In genomic region chr3:125398952-125399351, GRCh38 we compare ENCODE assay signal across 20 cellular contexts. TPM values are rescaled to one million over a fixed set of nuclear protein-coding genes. Genes with fewer than 3 reads are reported as not detected.
A peak's percentile ranks its signal among the peaks of the same experiment; 100 is the strongest.
DNase-seq lines count a peak whose midpoint lies in the region; ATAC-seq, FAIRE-seq and TF ChIP-seq lines count a peak whose summit lies in the region.
"Had no signal": no experiment of that assay in that cellular context is flagged by ENCODE, and none has a peak within 500 bp of the region (broad histone marks: within the 10 kb centered on the region; RNA-seq: fewer than 3 reads in every experiment).

No MANE protein-coding gene starts in this region.

- no peak overlapping the region for H3K27ac ChIP-seq in left ventricle myocardium inferior (replicated peaks)
- H3K27ac ChIP-seq: gastrocnemius medialis, right atrium auricular region, SJSA1 had no signal

- no peak overlapping the region for H3K4me3 ChIP-seq in epithelial cell of proximal tubule (ENCODE audit: low read depth, low read length)
- no peak overlapping the region for H3K4me3 ChIP-seq in left ventricle myocardium inferior
- H3K4me3 ChIP-seq: gastrocnemius medialis, right atrium auricular region, SJSA1 had no signal

- peaks cover 10% of the 10 kb centered on the region for H3K4me1 Mint-ChIP-seq in Calu3 (ENCODE audit: low read depth, unreplicated experiment)
- H3K4me1 Mint-ChIP-seq: activated CD4-positive, alpha-beta T cell treated with anti-CD3 and anti-CD28 coated beads, Interleukin-2, amount 10 ng/mL, durations not matched to agents 24 days and 14 days; activated naive CD8-positive, alpha-beta T cell treated with anti-CD3 and anti-CD28 coated beads for 36 hours had no signal

- ATAC-seq in GM19395 (IDR thresholded peaks at IDR 0.05; ENCODE audit: unreplicated experiment) (no peak), GM19035 (IDR thresholded peaks at IDR 0.05; ENCODE audit: unreplicated experiment) (no peak)
- ATAC-seq: activated T-cell treated with anti-CD3 and anti-CD28 coated beads, Interleukin-2, amount 50 U/mL, for 4 hours; gastrocnemius medialis had no signal

- CTCF ChIA-PET in Calu3 (lab: Charles Lee): interaction anchor here (0.7 to 1.0 kb wide), 2 partner anchors 18 to 64 kb away, joined by 3 to 6 read pairs; no protein-coding TSS in a partner anchor

- H3K27ac Mint-ChIP-seq in Calu3 (ENCODE audit: unreplicated experiment): no peak overlapping the region
- H3K27ac Mint-ChIP-seq: activated CD4-positive, alpha-beta T cell treated with anti-CD3 and anti-CD28 coated beads, Interleukin-2, amount 10 ng/mL, durations not matched to agents 24 days and 14 days; activated naive CD8-positive, alpha-beta T cell treated with anti-CD3 and anti-CD28 coated beads for 36 hours had no signal

- no peaks in the 10 kb centered on the region for H3K4me1 ChIP-seq in left ventricle myocardium inferior
- H3K4me1 ChIP-seq: gastrocnemius medialis, right atrium auricular region had no signal

- H3K36me3 Mint-ChIP-seq in Calu3 (ENCODE audit: insufficient read depth, unreplicated experiment): no peaks in the 10 kb centered on the region
- H3K36me3 Mint-ChIP-seq: activated naive CD8-positive, alpha-beta T cell treated with anti-CD3 and anti-CD28 coated beads for 36 hours had no signal

- H3K9me3 ChIP-seq in left ventricle myocardium inferior (replicated peaks): no peaks in the 10 kb centered on the region
- H3K9me3 ChIP-seq: gastrocnemius medialis, right atrium auricular region, SJSA1 had no signal

- peaks cover 2% of the 10 kb centered on the region for H3K9me3 Mint-ChIP-seq in Calu3 (ENCODE audit: low read depth, unreplicated experiment)
- H3K9me3 Mint-ChIP-seq: activated CD4-positive, alpha-beta T cell treated with anti-CD3 and anti-CD28 coated beads, Interleukin-2, amount 10 ng/mL, durations not matched to agents 24 days and 14 days; activated naive CD8-positive, alpha-beta T cell treated with anti-CD3 and anti-CD28 coated beads for 36 hours; activated T-cell treated with anti-CD3 and anti-CD28 coated beads, Interleukin-2, amount 50 U/mL, for 4 hours; neural crest cell had no signal

- no peaks in the 10 kb centered on the region for H3K36me3 ChIP-seq in left ventricle myocardium inferior
- H3K36me3 ChIP-seq: gastrocnemius medialis, right atrium auricular region, SJSA1 had no signal

- no peak overlapping the region for H3K4me3 Mint-ChIP-seq in Calu3 (ENCODE audit: low read depth, unreplicated experiment)
- H3K4me3 Mint-ChIP-seq: activated CD4-positive, alpha-beta T cell treated with anti-CD3 and anti-CD28 coated beads, Interleukin-2, amount 10 ng/mL, durations not matched to agents 24 days and 14 days; activated naive CD8-positive, alpha-beta T cell treated with anti-CD3 and anti-CD28 coated beads for 36 hours; activated T-cell treated with anti-CD3 and anti-CD28 coated beads, Interleukin-2, amount 50 U/mL, for 4 hours; neural crest cell had no signal

- FAIRE-seq in GM12891 (lab: Jason Lieb, UNC): peak; percentile 31

- H3K27me3 ChIP-seq in left ventricle myocardium inferior (ENCODE audit: low read depth): peaks cover 12% of the 10 kb centered on the region
- H3K27me3 ChIP-seq: gastrocnemius medialis, right atrium auricular region, SJSA1 had no signal

- peaks cover 34% of the 10 kb centered on the region for H3K27me3 Mint-ChIP-seq in Calu3 (ENCODE audit: unreplicated experiment)

- intact Hi-C loops in Calu3 (cut with micrococcal nuclease; ENCODE audit: unreplicated experiment) (no loop called here), left ventricle myocardium inferior (cut with micrococcal nuclease) (no loop called here)

- no peak for TF ChIP-seq CTCF in Calu3 (IDR thresholded peaks at IDR 0.05; ENCODE audit: unreplicated experiment)
- peak; percentile 29 for TF ChIP-seq CTCF in epithelial cell of proximal tubule (conservative IDR thresholded peaks at IDR 0.05; ENCODE audit: low read depth, low read length)
- TF ChIP-seq CTCF in left ventricle myocardium inferior (IDR thresholded peaks at IDR 0.05; ENCODE audit: borderline replicate concordance): no peak

- no TSS peak for BruUV-seq in Calu3 (replicated peaks; lab: Mats Ljungman, UMichigan)

- no peak for TF ChIP-seq POLR2A in GM12891 (IDR thresholded peaks at IDR 0.05; ENCODE audit: low read depth, low read length)

- peak; percentile 14 for DNase-seq in Calu3
- DNase-seq in GM12891 (ENCODE audit: insufficient read length, low spot score): no peak
- peak; percentile 72 to 91 for DNase-seq in NCI-H526 (lab: John Stamatoyannopoulos, UW)
- DNase-seq in epithelial cell of proximal tubule (ENCODE audit: low read depth): no peak
- DNase-seq in OCI-M2 (lab: John Stamatoyannopoulos, UW; ENCODE audit: unreplicated experiment): no peak
- DNase-seq in left ventricle myocardium inferior: no peak
- DNase-seq: activated CD4-positive, alpha-beta T cell treated with anti-CD3 and anti-CD28 coated beads, Interleukin-2, amount 10 ng/mL, durations not matched to agents 24 days and 14 days; activated naive CD8-positive, alpha-beta T cell treated with anti-CD3 and anti-CD28 coated beads for 36 hours; activated T-cell treated with anti-CD3 and anti-CD28 coated beads, Interleukin-2, amount 50 U/mL, for 4 hours; central memory CD4-positive, alpha-beta T cell; gastrocnemius medialis; KBM-7; NCI-H1105 treated with DMSO at 0.1 percent for 48 hours; NCI-H748 treated with DMSO at 0.1 percent for 48 hours; stimulated activated CD4-positive, alpha-beta T cell treated with anti-CD3 and anti-CD28 coated beads, Interleukin-2, amount 100 ng/mL, for 24 hours had no signal

TF ChIP-seq in GM12891, 5 proteins besides CTCF, POLR2A, EP300 and RAD21:
- TF ChIP-seq PAX5 (IDR thresholded peaks at IDR 0.05; ENCODE audit: insufficient read depth, low read length, severe bottlenecking) (no peak), POU2F2 (IDR thresholded peaks at IDR 0.05; ENCODE audit: low read depth, low read length) (peak; percentile 50; the same call in 1 of the 2 replicates), TAF1 (IDR thresholded peaks at IDR 0.05; ENCODE audit: low read depth, low read length) (no peak), POLR2AphosphoS5 (IDR thresholded peaks at IDR 0.05; ENCODE audit: low read depth, low read length) (no peak)

RNA-seq across cellular contexts. Expression of gene ZNF148, which starts 23.8 kb away (rescaled TPM):
- total RNA-seq in Calu3 (2022) (55.0 and 60.7 TPM in 2 replicates), epithelial cell of proximal tubule (14.7 and 16.3 TPM in 2 replicates), left ventricle myocardium inferior (45.7 TPM)
- polyA plus RNA-seq in GM12891 (2012; ENCODE audit: low read depth, missing spikeins): 12.2 TPM

Comparison
In these comparisons a context has a peak if more than half of its experiments do, and no peak if none do; other contexts are left out.
1. DNase-seq: peak in Calu3 (single experiment) and NCI-H526 (2 of 2); none in GM12891 (single experiment), epithelial cell of proximal tubule (single experiment), OCI-M2 (single experiment) and left ventricle myocardium inferior (single experiment).